In genomic region chr16:12254566-12254965, GRCh38 we compare ENCODE assay signal across 32 cellular contexts.
"Had no signal": no experiment of that assay in that cellular context is flagged by ENCODE, and none has a peak within 500 bp of the region (broad histone marks: within the 10 kb centered on the region; RNA-seq: fewer than 3 reads in every experiment).

No MANE protein-coding gene starts in this region.

- H3K4me1 Mint-ChIP-seq: activated naive CD8-positive, alpha-beta T cell treated with anti-CD3 and anti-CD28 coated beads for 36 hours; activated T-helper 17 cell treated with anti-CD3 and anti-CD28 coated beads, Interleukin-2, amount 50 U/mL, for 72 hours had no signal

- H3K4me3 ChIP-seq: cardiac muscle cell, MG63 had no signal

- H3K27me3 ChIP-seq: cardiac muscle cell, MG63 had no signal

- H3K9me3 Mint-ChIP-seq: activated CD4-positive, alpha-beta memory T cell treated with anti-CD3 and anti-CD28 coated beads for 36 hours; activated naive CD8-positive, alpha-beta T cell treated with anti-CD3 and anti-CD28 coated beads for 36 hours; activated T-cell treated with anti-CD3 and anti-CD28 coated beads, Interleukin-2, amount 50 U/mL, for 72 hours; activated T-helper 17 cell treated with anti-CD3 and anti-CD28 coated beads, Interleukin-2, amount 50 U/mL, for 72 hours; central memory CD8-positive, alpha-beta T cell had no signal

- DNase-seq: activated CD4-positive, alpha-beta memory T cell treated with anti-CD3 and anti-CD28 coated beads for 36 hours; activated CD4-positive, alpha-beta T cell treated with anti-CD3 and anti-CD28 coated beads for 4 hours; activated CD4-positive, alpha-beta T cell treated with anti-CD3 and anti-CD28 coated beads, Interleukin-2, amount 50 U/mL, for 1 hour; activated CD8-positive, alpha-beta memory T cell treated with anti-CD3 and anti-CD28 coated beads, Interleukin-2, amount 50 U/mL, for 4 hours; activated effector memory CD4-positive, alpha-beta T cell treated with anti-CD3 and anti-CD28 coated beads, Interleukin-2, amount 50 U/mL, for 16 hours; activated naive CD4-positive, alpha-beta T cell; activated naive CD4-positive, alpha-beta T cell treated with anti-CD3 and anti-CD28 coated beads, Interleukin-2, amount 50 U/mL, for 16 hours; activated naive CD8-positive, alpha-beta T cell treated with anti-CD3 and anti-CD28 coated beads for 36 hours; activated T-cell treated with anti-CD3 and anti-CD28 coated beads for 4 hours; activated T-cell treated with anti-CD3 and anti-CD28 coated beads, Interleukin-2, amount 50 U/mL, for 72 hours; amniotic stem cell; aorta; Kasumi-1; KG1; MG63; MV-4-11; NCI-H1092; NCI-H1436 treated with DMSO at 0.1 percent for 48 hours; NCI-H1694 treated with DMSO at 0.1 percent for 48 hours; NCI-H2029; NCI-H2107; NCI-H2171; NCI-H510A; NCI-H526; NCI-H748 treated with DMSO at 0.1 percent for 48 hours; NK-92 treated with Interleukin-12 subunit alpha and Interleukin-12 subunit beta, amount 100 ng/mL, for 24 hours; OCI-M1; Right ventricle myocardium superior; T1000 had no signal

- H3K27ac ChIP-seq: cardiac muscle cell had no signal

- H3K4me3 Mint-ChIP-seq: activated CD4-positive, alpha-beta memory T cell treated with anti-CD3 and anti-CD28 coated beads for 36 hours; activated naive CD8-positive, alpha-beta T cell treated with anti-CD3 and anti-CD28 coated beads for 36 hours; activated T-cell treated with anti-CD3 and anti-CD28 coated beads, Interleukin-2, amount 50 U/mL, for 72 hours; activated T-helper 17 cell treated with anti-CD3 and anti-CD28 coated beads, Interleukin-2, amount 50 U/mL, for 72 hours; central memory CD8-positive, alpha-beta T cell had no signal

- H3K36me3 ChIP-seq: cardiac muscle cell, MG63 had no signal

- H3K27ac Mint-ChIP-seq: activated CD4-positive, alpha-beta memory T cell treated with anti-CD3 and anti-CD28 coated beads for 36 hours; activated naive CD8-positive, alpha-beta T cell treated with anti-CD3 and anti-CD28 coated beads for 36 hours; activated T-cell treated with anti-CD3 and anti-CD28 coated beads, Interleukin-2, amount 50 U/mL, for 72 hours; activated T-helper 17 cell treated with anti-CD3 and anti-CD28 coated beads, Interleukin-2, amount 50 U/mL, for 72 hours had no signal

- ATAC-seq: activated T-cell treated with anti-CD3 and anti-CD28 coated beads, Interleukin-2, amount 50 U/mL, for 72 hours; activated T-helper 17 cell treated with anti-CD3 and anti-CD28 coated beads, Interleukin-2, amount 50 U/mL, for 72 hours had no signal

- H3K9me3 ChIP-seq: MG63 had no signal

- H3K27me3 Mint-ChIP-seq: activated CD4-positive, alpha-beta memory T cell treated with anti-CD3 and anti-CD28 coated beads for 36 hours; activated naive CD8-positive, alpha-beta T cell treated with anti-CD3 and anti-CD28 coated beads for 36 hours; activated T-helper 17 cell treated with anti-CD3 and anti-CD28 coated beads, Interleukin-2, amount 50 U/mL, for 72 hours; central memory CD8-positive, alpha-beta T cell had no signal

- H3K36me3 Mint-ChIP-seq: activated CD4-positive, alpha-beta memory T cell treated with anti-CD3 and anti-CD28 coated beads for 36 hours; activated naive CD8-positive, alpha-beta T cell treated with anti-CD3 and anti-CD28 coated beads for 36 hours had no signal
